In the genomic region with DNA sequence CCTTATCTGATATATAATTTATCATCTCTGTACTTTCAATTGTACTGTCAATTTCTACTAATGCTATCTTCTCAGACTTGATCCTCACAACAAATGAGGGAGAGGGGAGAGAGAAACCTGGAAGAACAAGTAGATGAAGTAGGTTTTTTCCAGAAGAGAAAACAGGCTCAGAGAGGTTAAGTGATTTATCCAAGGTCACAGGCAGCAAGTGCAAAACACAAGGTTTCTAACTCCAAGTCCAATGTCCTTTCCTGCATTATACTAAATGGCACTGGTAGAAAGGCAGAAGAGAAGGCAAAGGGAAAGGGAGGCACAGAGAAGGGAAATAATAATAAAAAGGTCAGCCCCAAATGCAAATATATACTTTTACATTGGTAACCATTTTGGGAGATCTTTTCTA, we compare ENCODE assay signal across 26 cellular contexts. TPM values are rescaled to one million over a fixed set of nuclear protein-coding genes. Genes with fewer than 3 reads are reported as not detected.
DNase-seq lines count a peak whose midpoint lies in the region; ATAC-seq and TF ChIP-seq lines count a peak whose summit lies in the region.
"Had no signal": no experiment of that assay in that cellular context is flagged by ENCODE, and none has a peak within 500 bp of the region (broad histone marks: within the 10 kb centered on the region; RNA-seq: fewer than 3 reads in every experiment).

No MANE protein-coding gene starts in this region.

- no peaks in the 10 kb centered on the region for H3K27me3 ChIP-seq in mammary epithelial cell (ENCODE audit: insufficient read depth, low read length)
- H3K27me3 ChIP-seq in breast epithelium = no peaks in the 10 kb centered on the region
- no peaks in the 10 kb centered on the region for H3K27me3 ChIP-seq in DND-41 (ENCODE audit: insufficient read depth, low read length, poor library complexity)
- no peaks in the 10 kb centered on the region for H3K27me3 ChIP-seq in trophoblast cell (ENCODE audit: insufficient read depth, low read length)
- H3K27me3 ChIP-seq: esophagus squamous epithelium, foreskin keratinocyte, heart left ventricle, sigmoid colon, upper lobe of right lung had no signal

- H3K36me3 ChIP-seq in mammary epithelial cell (ENCODE audit: insufficient read depth, low read length) = peaks cover 4% of the 10 kb centered on the region
- no peaks in the 10 kb centered on the region for H3K36me3 ChIP-seq in breast epithelium
- peaks cover 45% of the 10 kb centered on the region for H3K36me3 ChIP-seq in DND-41 (ENCODE audit: insufficient read depth, low read length)
- H3K36me3 ChIP-seq in trophoblast cell (ENCODE audit: control insufficient read depth in 1 of 2, insufficient read depth in 2 of 2, low read length in 2 of 2) = peaks cover 3% of the 10 kb centered on the region in 2 experiments
- H3K36me3 ChIP-seq: heart left ventricle, prostate gland, sigmoid colon, upper lobe of right lung had no signal

- H3K79me2 ChIP-seq in mammary epithelial cell (ENCODE audit: insufficient read depth, low read length) = peaks cover 100% of the 10 kb centered on the region
- H3K79me2 ChIP-seq in DND-41 (ENCODE audit: insufficient read depth, low read length) = peaks cover 100% of the 10 kb centered on the region
- H3K79me2 ChIP-seq in trophoblast cell (ENCODE audit: control insufficient read depth, insufficient read depth, low read length, poor library complexity) = peaks cover 14% of the 10 kb centered on the region

- H3K4me3 ChIP-seq in mammary epithelial cell (replicated peaks in 1 of 3; ENCODE audit: insufficient read depth in 1 of 3, low read depth in 2 of 3, low read length in 3 of 3) = no peak overlapping the region
- H3K4me3 ChIP-seq in breast epithelium = no peak overlapping the region
- no peak overlapping the region for H3K4me3 ChIP-seq in DND-41 (ENCODE audit: low read depth in 1 of 2, low read length in 2 of 2)
- H3K4me3 ChIP-seq in trophoblast cell (ENCODE audit: low read depth, low read length) = no peak overlapping the region
- H3K4me3 ChIP-seq: esophagus squamous epithelium, heart left ventricle, K562, prostate gland, sigmoid colon, upper lobe of right lung had no signal

- no peaks in the 10 kb centered on the region for H3K27me3 Mint-ChIP-seq in activated T-helper 17 cell treated with anti-CD3 and anti-CD28 coated beads, Interleukin-2, amount 50 U/mL, for 72 hours
- H3K27me3 Mint-ChIP-seq: activated CD4-positive, alpha-beta memory T cell treated with anti-CD3 and anti-CD28 coated beads for 36 hours had no signal

- BruUV-seq in mammary epithelial cell (replicated peaks; lab: Mats Ljungman, UMichigan) = no TSS peak

- no peak overlapping the region for H4K91ac ChIP-seq in trophoblast cell (ENCODE audit: low read depth, low read length)

- peaks cover 32% of the 10 kb centered on the region for H3K4me1 ChIP-seq in mammary epithelial cell (ENCODE audit: insufficient read depth, low read length)
- peaks cover 0 to 24% of the 10 kb centered on the region in 2 donors for H3K4me1 ChIP-seq in breast epithelium
- peaks cover 41% of the 10 kb centered on the region for H3K4me1 ChIP-seq in DND-41 (ENCODE audit: insufficient read depth, low read length)
- H3K4me1 ChIP-seq in trophoblast cell (ENCODE audit: control insufficient read depth in 1 of 2, insufficient read depth in 2 of 2, low read length in 2 of 2) = peaks cover 0 to 6% of the 10 kb centered on the region in 2 experiments

- no peak overlapping the region for H4K8ac ChIP-seq in trophoblast cell (ENCODE audit: low read depth, low read length)

- H3K27ac Mint-ChIP-seq in activated T-helper 17 cell treated with anti-CD3 and anti-CD28 coated beads, Interleukin-2, amount 50 U/mL, for 72 hours = no peak overlapping the region
- H3K27ac Mint-ChIP-seq: stimulated activated effector memory CD8-positive, alpha-beta T cell treated with anti-CD3 and anti-CD28 coated beads, Interleukin-12 subunit alpha, Interleukin-12 subunit beta, amount 100 ng/mL, for 72 hours had no signal

- H3K36me3 Mint-ChIP-seq in activated T-helper 17 cell treated with anti-CD3 and anti-CD28 coated beads, Interleukin-2, amount 50 U/mL, for 72 hours (ENCODE audit: low read depth) = peaks cover 65% of the 10 kb centered on the region

- no peak overlapping the region for H2AFZ ChIP-seq in mammary epithelial cell (ENCODE audit: low read depth, low read length)
- H2AFZ ChIP-seq in DND-41 (ENCODE audit: low read depth, low read length) = no peak overlapping the region
- no peak overlapping the region for H2AFZ ChIP-seq in trophoblast cell (ENCODE audit: insufficient read depth, low read length, poor library complexity)

- dilution Hi-C loops in mammary epithelial cell (cut with HindIII; ENCODE audit: low sequenced_read_pairs) = no loop called here

- H3K23ac ChIP-seq in trophoblast cell (ENCODE audit: low read length) = no peak overlapping the region

- no peak for TF ChIP-seq POLR2A in breast epithelium (IDR thresholded peaks at IDR 0.05)

- intact Hi-C loops in mammary epithelial cell (cut with micrococcal nuclease) (loop anchor here (10.0 kb wide), 1 partner anchor 1045 kb away; no protein-coding TSS in a partner anchor), breast epithelium (cut with DNase I; ENCODE audit: low total_unique reads) (no loop called here)

- no peak overlapping the region for H3K9ac ChIP-seq in mammary epithelial cell (ENCODE audit: insufficient read depth, low read length)
- H3K9ac ChIP-seq in DND-41 (ENCODE audit: low read depth, low read length) = no peak overlapping the region
- H3K9ac ChIP-seq in trophoblast cell (ENCODE audit: low read length) = no peak overlapping the region

- H3K9me3 ChIP-seq in mammary epithelial cell (replicated peaks; ENCODE audit: insufficient read depth, low read length) (no peaks in the 10 kb centered on the region), breast epithelium (no peaks in the 10 kb centered on the region), DND-41 (ENCODE audit: insufficient read depth, low read length, severe bottlenecking) (no peaks in the 10 kb centered on the region), trophoblast cell (ENCODE audit: insufficient read depth, low read depth, low read length) (no peaks in the 10 kb centered on the region)
- H3K9me3 ChIP-seq: esophagus squamous epithelium, heart left ventricle, prostate gland, sigmoid colon, upper lobe of right lung had no signal

- CTCF ChIA-PET in mammary epithelial cell (lab: Charles Lee; ENCODE audit: low non-redundant PET) = no interaction called here

- H3K9me3 Mint-ChIP-seq in activated T-helper 17 cell treated with anti-CD3 and anti-CD28 coated beads, Interleukin-2, amount 50 U/mL, for 72 hours = no peaks in the 10 kb centered on the region
- H3K9me3 Mint-ChIP-seq: activated CD4-positive, alpha-beta memory T cell treated with anti-CD3 and anti-CD28 coated beads for 36 hours; stimulated activated effector memory CD8-positive, alpha-beta T cell treated with anti-CD3 and anti-CD28 coated beads, Interleukin-12 subunit alpha, Interleukin-12 subunit beta, amount 100 ng/mL, for 72 hours had no signal

- H3K14ac ChIP-seq in trophoblast cell (ENCODE audit: low read length) = no peak overlapping the region

- peak overlapping the region; percentile 97 for H3K4ac ChIP-seq in trophoblast cell (ENCODE audit: low read depth, low read length)

- no peak overlapping the region for H2BK12ac ChIP-seq in trophoblast cell (ENCODE audit: low read length)

- no peak overlapping the region for H2BK120ac ChIP-seq in trophoblast cell (ENCODE audit: insufficient read depth, low read length, poor library complexity)

- H3K4me1 Mint-ChIP-seq in activated T-helper 17 cell treated with anti-CD3 and anti-CD28 coated beads, Interleukin-2, amount 50 U/mL, for 72 hours = peaks cover 51% of the 10 kb centered on the region

- H3K79me1 ChIP-seq in trophoblast cell (ENCODE audit: low read length) = no peaks in the 10 kb centered on the region

- TF ChIP-seq CTCF in mammary epithelial cell (conservative IDR thresholded peaks at IDR 0.05 in 1 of 2, IDR thresholded peaks at IDR 0.05 in 1 of 2; ENCODE audit: extremely low read depth in 1 of 2, insufficient read depth in 1 of 2, low read depth in 1 of 2, low read length in 2 of 2) = no peak
- no peak for TF ChIP-seq CTCF in breast epithelium (IDR thresholded peaks at IDR 0.05)
- TF ChIP-seq CTCF in DND-41 (IDR thresholded peaks at IDR 0.05; ENCODE audit: borderline replicate concordance, extremely low read depth, low read length, poor library complexity, severe bottlenecking) = no peak

- ATAC-seq in DND-41 (ENCODE audit: insufficient read depth, low read depth) = no peak
- ATAC-seq in activated T-helper 17 cell treated with anti-CD3 and anti-CD28 coated beads, Interleukin-2, amount 50 U/mL, for 72 hours (replicated peaks) = no peak
- no peak for ATAC-seq in HG03565 (IDR thresholded peaks at IDR 0.05; ENCODE audit: unreplicated experiment)
- ATAC-seq: foreskin keratinocyte; heart left ventricle; K562; left ventricle myocardium superior; stimulated activated effector memory CD8-positive, alpha-beta T cell treated with anti-CD3 and anti-CD28 coated beads, Interleukin-12 subunit alpha, Interleukin-12 subunit beta, amount 100 ng/mL, for 72 hours; upper lobe of right lung had no signal

- in situ Hi-C loops in mammary epithelial cell (cut with MboI; ENCODE audit: low sequenced_read_pairs in 2 of 2) = loop anchor here in 1 of 2 donors (10.0 kb wide), 1 partner anchor 425 kb away; no protein-coding TSS in a partner anchor

- no peak overlapping the region for H2AK5ac ChIP-seq in trophoblast cell (ENCODE audit: low read length)

- DNase-seq in mammary epithelial cell (no peak), breast epithelium (ENCODE audit: low spot score in 2 of 2) (no peak), DND-41 (no peak), trophoblast cell (no peak), NCI-H82 (lab: John Stamatoyannopoulos, UW) (no peak)
- DNase-seq in stimulated activated CD4-positive, alpha-beta T cell treated with anti-CD3 and anti-CD28 coated beads, Interleukin-4, amount 100 ng/mL, for 4 hours = no peak
- DNase-seq: activated CD4-positive, alpha-beta memory T cell treated with anti-CD3 and anti-CD28 coated beads for 36 hours; activated CD4-positive, CD25-positive, alpha-beta regulatory T cell; activated CD8-positive, alpha-beta memory T cell treated with anti-CD3 and anti-CD28 coated beads, Interleukin-2, amount 50 U/mL, for 48 hours; activated gamma-delta T cell; C1 segment of cervical spinal cord; esophagus squamous epithelium; foreskin keratinocyte; heart left ventricle; left ventricle myocardium superior; NCI-H1105; NCI-H187; nucleus accumbens; OCI-M1; sigmoid colon; upper lobe of right lung had no signal

- H3K4me2 ChIP-seq in mammary epithelial cell (ENCODE audit: insufficient read depth, low read depth, low read length) (peak overlapping the region; percentile 34), DND-41 (ENCODE audit: insufficient read depth, low read length) (peak overlapping the region; percentile 9; the same call in 1 of the 2 replicates), trophoblast cell (ENCODE audit: low read length) (no peak overlapping the region)

- H3K27ac ChIP-seq in mammary epithelial cell (ENCODE audit: insufficient read depth, low read depth, low read length) = no peak overlapping the region
- no peak overlapping the region for H3K27ac ChIP-seq in breast epithelium
- no peak overlapping the region for H3K27ac ChIP-seq in DND-41 (ENCODE audit: low read length)
- H3K27ac ChIP-seq in trophoblast cell (ENCODE audit: low read depth, low read length) = no peak overlapping the region
- H3K27ac ChIP-seq: esophagus squamous epithelium, foreskin keratinocyte, prostate gland, sigmoid colon, upper lobe of right lung had no signal

- H4K20me1 ChIP-seq in mammary epithelial cell (ENCODE audit: insufficient read depth, low read length) (no peaks in the 10 kb centered on the region), DND-41 (ENCODE audit: insufficient read depth, low read length) (peaks cover 80% of the 10 kb centered on the region)

- H2BK5ac ChIP-seq in trophoblast cell (ENCODE audit: low read depth, low read length, poor library complexity) = no peak overlapping the region

- no peak overlapping the region for H4K12ac ChIP-seq in trophoblast cell (ENCODE audit: low read depth, low read length)

- H3K18ac ChIP-seq in trophoblast cell (ENCODE audit: low read length) = no peak overlapping the region

- H3K4me3 Mint-ChIP-seq in activated T-helper 17 cell treated with anti-CD3 and anti-CD28 coated beads, Interleukin-2, amount 50 U/mL, for 72 hours = peak overlapping the region; percentile 71
- H3K4me3 Mint-ChIP-seq: activated CD4-positive, alpha-beta memory T cell treated with anti-CD3 and anti-CD28 coated beads for 36 hours; stimulated activated effector memory CD8-positive, alpha-beta T cell treated with anti-CD3 and anti-CD28 coated beads, Interleukin-12 subunit alpha, Interleukin-12 subunit beta, amount 100 ng/mL, for 72 hours had no signal

RNA-seq across cellular contexts. Expression of a gene that starts 7.5 kb away (rescaled TPM):
- 100 to 1,000 TPM in 1 of 2 donors, 10 to 100 TPM in 1; 79.1 to 102 TPM for total RNA-seq in mammary epithelial cell
- polyA plus RNA-seq in mammary epithelial cell = 57.7 TPM
- 187 TPM for polyA minus RNA-seq in mammary epithelial cell
- total RNA-seq in breast epithelium = 10 to 100 TPM; 22.4 to 42.0 (median 29.2) TPM
- 10 to 100 TPM; 46.0 to 46.9 TPM for total RNA-seq in activated T-helper 17 cell treated with anti-CD3 and anti-CD28 coated beads, Interleukin-2, amount 50 U/mL, for 72 hours
- 65.5 and 72.3 TPM in 2 replicates for polyA plus RNA-seq in trophoblast cell (2013)
